22 cellular contexts compared by ENCODE assay signal in the genomic region with DNA sequence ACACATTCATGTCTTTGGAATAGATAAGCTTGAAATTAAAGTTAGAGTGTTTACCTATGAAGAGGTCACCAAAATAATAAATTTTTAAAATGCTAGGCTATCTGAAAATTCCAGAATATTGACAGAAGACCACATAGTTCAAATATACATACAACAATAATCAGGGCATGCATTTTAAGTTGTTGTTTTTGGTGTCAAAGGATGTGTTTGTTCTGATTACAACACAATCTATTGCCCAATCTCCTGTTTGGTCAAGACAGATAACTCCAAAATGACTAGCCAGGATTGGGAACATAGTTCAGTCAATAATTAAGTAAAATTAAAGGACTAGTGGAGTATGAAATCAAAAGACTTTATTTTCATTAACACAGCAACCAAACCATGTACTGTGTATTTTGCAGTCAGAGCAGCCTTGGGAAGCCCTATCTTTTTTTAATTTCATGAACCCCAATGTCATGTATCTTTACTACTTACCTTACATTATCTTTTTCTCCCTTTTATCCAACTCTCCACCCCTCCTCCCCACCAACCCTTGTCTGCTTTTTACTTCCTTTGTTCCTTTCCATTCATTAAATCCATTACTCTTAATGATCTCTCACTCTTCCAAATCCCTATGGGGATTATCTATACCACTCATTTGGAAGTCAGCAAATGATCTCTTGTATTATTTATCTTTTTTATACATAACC.
DNase-seq lines count a peak whose midpoint lies in the region; ATAC-seq and TF ChIP-seq lines count a peak whose summit lies in the region.
"Had no signal": no experiment of that assay in that cellular context is flagged by ENCODE, and none has a peak within 500 bp of the region (broad histone marks: within the 10 kb centered on the region; RNA-seq: fewer than 3 reads in every experiment).

No MANE protein-coding gene starts in this region.

- no peak overlapping the region for H3K9ac ChIP-seq in endodermal cell (ENCODE audit: extremely low read depth, low read length, poor library complexity, severe bottlenecking)
- peak overlapping the region in 1 of 2 donors; percentile 39 for H3K9ac ChIP-seq in liver (ENCODE audit: low read depth in 1 of 2, low read length in 2 of 2)

- H3K27ac ChIP-seq in endodermal cell (ENCODE audit: low read depth, low read length) (no peak overlapping the region), liver (ENCODE audit: low read depth in 1 of 2, low read length in 2 of 2) (peak overlapping the region; percentile 15 to 22)
- H3K27ac ChIP-seq: brain microvascular endothelial cell, pancreas had no signal

- H3K9me3 ChIP-seq in endodermal cell (ENCODE audit: control insufficient read depth, low read length) = no peaks in the 10 kb centered on the region
- H3K9me3 ChIP-seq in liver (ENCODE audit: control insufficient read depth in 4 of 4, low read length in 3 of 4) = no peaks in the 10 kb centered on the region
- H3K9me3 ChIP-seq: pancreas had no signal

- H3K9me3 Mint-ChIP-seq in endodermal cell = no peaks in the 10 kb centered on the region
- no peaks in the 10 kb centered on the region for H3K9me3 Mint-ChIP-seq in stimulated activated naive B cell treated with anti-CD40 and anti-IgM and Interleukin-4, amounts not matched to agents 10 μg/mL and 1 μg/mL and 100 μg/mL, for 72 hours
- H3K9me3 Mint-ChIP-seq: activated CD4-positive, alpha-beta T cell treated with anti-CD3 and anti-CD28 coated beads, Interleukin-2, amount 10 ng/mL, durations not matched to agents 7 days and 5 days; activated T-helper 2 cell treated with anti-CD3 and anti-CD28 coated beads, Interferon-gamma antibody, Interleukin-2, Interleukin-4, amounts not matched to agents 10 μg/mL and 5 μg/mL and 100 μg/mL, durations not matched to agents 14 hours and 24 hours and 36 hours; naive thymus-derived CD8-positive, alpha-beta T cell; stimulated activated naive CD8-positive, alpha-beta T cell treated with anti-CD3 and anti-CD28 coated beads, Interleukin-15, Interleukin-2, amounts not matched to agents 100 ng/mL and 50 ng/mL, for 24 hours had no signal

- peak; percentile 15 for DNase-seq in GM03348 (ENCODE audit: low spot score)
- peak; percentile 42 for DNase-seq in OCI-M1 (lab: John Stamatoyannopoulos, UW)
- no peak for DNase-seq in endodermal cell
- no peak for DNase-seq in GM19238 (ENCODE audit: insufficient read length, low spot score)
- no peak for DNase-seq in stimulated activated naive B cell treated with anti-CD40 and anti-IgM and Interleukin-4, amounts not matched to agents 10 μg/mL and 1 μg/mL and 100 μg/mL, for 72 hours
- DNase-seq in NCI-H2227 treated with DMSO at 0.1 percent for 48 hours (lab: John Stamatoyannopoulos, UW) = no peak
- DNase-seq in NCI-H345 (lab: John Stamatoyannopoulos, UW) = no peak
- DNase-seq: activated CD4-positive, alpha-beta T cell treated with anti-CD3 and anti-CD28 coated beads, Interleukin-2, amount 10 ng/mL, durations not matched to agents 7 days and 5 days; brain microvascular endothelial cell; DMS79 treated with DMSO at 0.1 percent for 48 hours; KBM-7; left cardiac atrium; naive thymus-derived CD8-positive, alpha-beta T cell; NCI-H1092 treated with DMSO at 0.1 percent for 48 hours; NCI-H2029; NCI-H446 treated with DMSO at 0.1 percent for 48 hours; pancreas; stimulated activated CD4-positive, alpha-beta T cell treated with anti-CD3 and anti-CD28 coated beads, Interleukin-1b, Interleukin-23, amount 100 ng/mL, for 48 hours; SW 1271 had no signal

- ATAC-seq in stimulated activated naive B cell treated with anti-CD40 and anti-IgM and Interleukin-4, amounts not matched to agents 10 μg/mL and 1 μg/mL and 100 μg/mL, for 72 hours (replicated peaks) = no peak
- ATAC-seq: left cardiac atrium; naive thymus-derived CD8-positive, alpha-beta T cell; pancreas had no signal

- H3K4me1 Mint-ChIP-seq in endodermal cell = peaks cover 22% of the 10 kb centered on the region
- H3K4me1 Mint-ChIP-seq in stimulated activated naive B cell treated with anti-CD40 and anti-IgM and Interleukin-4, amounts not matched to agents 10 μg/mL and 1 μg/mL and 100 μg/mL, for 72 hours = peaks cover 9 to 13% of the 10 kb centered on the region in 2 donors
- H3K4me1 Mint-ChIP-seq: activated CD4-positive, alpha-beta T cell treated with anti-CD3 and anti-CD28 coated beads, Interleukin-2, amount 10 ng/mL, durations not matched to agents 7 days and 5 days had no signal

- H3K4me3 Mint-ChIP-seq in endodermal cell = no peak overlapping the region
- H3K4me3 Mint-ChIP-seq in stimulated activated naive B cell treated with anti-CD40 and anti-IgM and Interleukin-4, amounts not matched to agents 10 μg/mL and 1 μg/mL and 100 μg/mL, for 72 hours = no peak overlapping the region
- H3K4me3 Mint-ChIP-seq: activated CD4-positive, alpha-beta T cell treated with anti-CD3 and anti-CD28 coated beads, Interleukin-2, amount 10 ng/mL, durations not matched to agents 7 days and 5 days; naive thymus-derived CD8-positive, alpha-beta T cell; stimulated activated naive CD8-positive, alpha-beta T cell treated with anti-CD3 and anti-CD28 coated beads, Interleukin-15, Interleukin-2, amounts not matched to agents 100 ng/mL and 50 ng/mL, for 24 hours had no signal

- H3K36me3 Mint-ChIP-seq in endodermal cell (ENCODE audit: low read depth) = peaks cover 5% of the 10 kb centered on the region
- peaks cover 1 to 9% of the 10 kb centered on the region in 2 donors for H3K36me3 Mint-ChIP-seq in stimulated activated naive B cell treated with anti-CD40 and anti-IgM and Interleukin-4, amounts not matched to agents 10 μg/mL and 1 μg/mL and 100 μg/mL, for 72 hours

- H3K27me3 Mint-ChIP-seq in endodermal cell (ENCODE audit: insufficient read depth) = no peaks in the 10 kb centered on the region
- H3K27me3 Mint-ChIP-seq in stimulated activated naive B cell treated with anti-CD40 and anti-IgM and Interleukin-4, amounts not matched to agents 10 μg/mL and 1 μg/mL and 100 μg/mL, for 72 hours = no peaks in the 10 kb centered on the region
- H3K27me3 Mint-ChIP-seq: activated CD4-positive, alpha-beta T cell treated with anti-CD3 and anti-CD28 coated beads, Interleukin-2, amount 10 ng/mL, durations not matched to agents 7 days and 5 days; naive thymus-derived CD8-positive, alpha-beta T cell; stimulated activated naive CD8-positive, alpha-beta T cell treated with anti-CD3 and anti-CD28 coated beads, Interleukin-15, Interleukin-2, amounts not matched to agents 100 ng/mL and 50 ng/mL, for 24 hours had no signal

- H3K4me1 ChIP-seq in endodermal cell (ENCODE audit: control insufficient read depth, insufficient read depth, low read length) (peaks cover 7% of the 10 kb centered on the region), liver (ENCODE audit: control insufficient read depth in 4 of 4, insufficient read depth in 4 of 4, low read length in 3 of 4) (peaks cover 9 to 18% (median 12%) of the 10 kb centered on the region in 4 donors)
- H3K4me1 ChIP-seq: pancreas had no signal

- H3K36me3 ChIP-seq in endodermal cell (ENCODE audit: control insufficient read depth, insufficient read depth, low read length) = no peaks in the 10 kb centered on the region
- H3K36me3 ChIP-seq in liver (ENCODE audit: control insufficient read depth in 4 of 4, insufficient read depth in 3 of 4, low read depth in 1 of 4, low read length in 3 of 4) = no peaks in the 10 kb centered on the region
- H3K36me3 ChIP-seq: brain microvascular endothelial cell, pancreas had no signal

- no peak overlapping the region for H3K27ac Mint-ChIP-seq in endodermal cell
- H3K27ac Mint-ChIP-seq in stimulated activated naive B cell treated with anti-CD40 and anti-IgM and Interleukin-4, amounts not matched to agents 10 μg/mL and 1 μg/mL and 100 μg/mL, for 72 hours = no peak overlapping the region
- H3K27ac Mint-ChIP-seq: activated CD4-positive, alpha-beta T cell treated with anti-CD3 and anti-CD28 coated beads, Interleukin-2, amount 10 ng/mL, durations not matched to agents 7 days and 5 days; activated T-helper 2 cell treated with anti-CD3 and anti-CD28 coated beads, Interferon-gamma antibody, Interleukin-2, Interleukin-4, amounts not matched to agents 10 μg/mL and 5 μg/mL and 100 μg/mL, durations not matched to agents 14 hours and 24 hours and 36 hours; stimulated activated naive CD8-positive, alpha-beta T cell treated with anti-CD3 and anti-CD28 coated beads, Interleukin-15, Interleukin-2, amounts not matched to agents 100 ng/mL and 50 ng/mL, for 24 hours had no signal

- TF ChIP-seq CTCF in endodermal cell (conservative IDR thresholded peaks at IDR 0.05) (no peak), liver (IDR thresholded peaks at IDR 0.05; ENCODE audit: low read depth, low read length, missing input control) (no peak)

- H3K4me3 ChIP-seq in endodermal cell (ENCODE audit: low read length) (peak overlapping the region; percentile 67), liver (ENCODE audit: low read depth in 1 of 3, low read length in 3 of 3) (no peak overlapping the region)
- H3K4me3 ChIP-seq: pancreas had no signal

- no peaks in the 10 kb centered on the region for H3K27me3 ChIP-seq in endodermal cell (ENCODE audit: control insufficient read depth, insufficient read depth, low read length, poor library complexity, severe bottlenecking)
- no peaks in the 10 kb centered on the region for H3K27me3 ChIP-seq in liver (ENCODE audit: control insufficient read depth in 4 of 4, insufficient read depth in 4 of 4, low read length in 3 of 4)
- H3K27me3 ChIP-seq: brain microvascular endothelial cell, pancreas had no signal

- TF ChIP-seq RAD21 in liver (IDR thresholded peaks at IDR 0.05) = peak; percentile 49 to 54

TF ChIP-seq in liver, 16 proteins besides CTCF, POLR2A, EP300 and RAD21 (continues in another document):
- no peak for TF ChIP-seq TAF1 (conservative IDR thresholded peaks at IDR 0.05)
- peak in 1 of 2 donors; percentile 50 for TF ChIP-seq GABPA (IDR thresholded peaks at IDR 0.05 in 1 of 2, conservative IDR thresholded peaks at IDR 0.05 in 1 of 2)
- peak in 1 of 2 donors; percentile 77 for TF ChIP-seq JUND (IDR thresholded peaks at IDR 0.05)
- TF ChIP-seq YY1 (IDR thresholded peaks at IDR 0.05) = peak; percentile 70
- TF ChIP-seq EGR1 (IDR thresholded peaks at IDR 0.05; ENCODE audit: low read depth in 2 of 2) = peak in 1 of 2 donors; percentile 42
- TF ChIP-seq FOXA2 (IDR thresholded peaks at IDR 0.05) = peak; percentile 82
- peak; percentile 73 for TF ChIP-seq FOXA1 (IDR thresholded peaks at IDR 0.05)
- TF ChIP-seq, protein P1, sequence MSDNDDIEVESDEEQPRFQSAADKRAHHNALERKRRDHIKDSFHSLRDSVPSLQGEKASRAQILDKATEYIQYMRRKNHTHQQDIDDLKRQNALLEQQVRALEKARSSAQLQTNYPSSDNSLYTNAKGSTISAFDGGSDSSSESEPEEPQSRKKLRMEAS (IDR thresholded peaks at IDR 0.05) = peak; percentile 72
- no peak for TF ChIP-seq NR2F2 (IDR thresholded peaks at IDR 0.05)
- no peak for TF ChIP-seq HNF4G (IDR thresholded peaks at IDR 0.05)
- TF ChIP-seq HNF4A (conservative IDR thresholded peaks at IDR 0.05) = peak; percentile 78 to 88
- TF ChIP-seq RXRA (IDR thresholded peaks at IDR 0.05) = peak; percentile 48 to 82
- TF ChIP-seq SP1 (IDR thresholded peaks at IDR 0.05) = peak; percentile 54

Comparison
In these comparisons a context has a peak if more than half of its experiments do, and no peak if none do; other contexts are left out.
1. DNase-seq: peak in GM03348 (single experiment) and OCI-M1 (single experiment); none in endodermal cell (single experiment), GM19238 (single experiment), stimulated activated naive B cell treated with anti-CD40 and anti-IgM and Interleukin-4, amounts not matched to agents 10 μg/mL and 1 μg/mL and 100 μg/mL, for 72 hours (single experiment), NCI-H2227 treated with DMSO at 0.1 percent for 48 hours (single experiment) and NCI-H345 (single experiment).